ENCODE assay signal across 1 cellular context in genomic region chr6:126976263-126976797, GRCh38.
TF ChIP-seq lines count a peak whose summit lies in the region.

No MANE protein-coding gene starts in this region.

TF ChIP-seq in GM23338, 12 proteins besides CTCF, POLR2A, EP300 and RAD21:
- TF ChIP-seq REST (IDR thresholded peaks at IDR 0.05; ENCODE audit: unreplicated experiment): no peak
- no peak for TF ChIP-seq ZNF114 (CRISPR knock-in tag; IDR thresholded peaks at IDR 0.05)
- no peak for TF ChIP-seq ETS1 (IDR thresholded peaks at IDR 0.05)
- TF ChIP-seq JUNB (IDR thresholded peaks at IDR 0.05; ENCODE audit: unreplicated experiment): no peak
- TF ChIP-seq EZH2 (IDR thresholded peaks at IDR 0.05; ENCODE audit: low read depth, unreplicated experiment): no peak
- no peak for TF ChIP-seq POLR2AphosphoS5 (IDR thresholded peaks at IDR 0.05; ENCODE audit: low read depth)
- no peak for TF ChIP-seq ZNF331 (CRISPR knock-in tag; IDR thresholded peaks at IDR 0.05; ENCODE audit: low read depth)
- no peak for TF ChIP-seq NANOG (IDR thresholded peaks at IDR 0.05; ENCODE audit: borderline replicate concordance)
- no peak for TF ChIP-seq ZNF462 (CRISPR knock-in tag; IDR thresholded peaks at IDR 0.05)
- TF ChIP-seq CREB1 (CRISPR knock-in tag; IDR thresholded peaks at IDR 0.05; ENCODE audit: low read depth): no peak
- TF ChIP-seq STAT1 (IDR thresholded peaks at IDR 0.05; ENCODE audit: unreplicated experiment): no peak
- TF ChIP-seq EZH2phosphoT487 (IDR thresholded peaks at IDR 0.05; ENCODE audit: unreplicated experiment): no peak
